Comparison of ENCODE assay signal across 21 cellular contexts in the genomic region with DNA sequence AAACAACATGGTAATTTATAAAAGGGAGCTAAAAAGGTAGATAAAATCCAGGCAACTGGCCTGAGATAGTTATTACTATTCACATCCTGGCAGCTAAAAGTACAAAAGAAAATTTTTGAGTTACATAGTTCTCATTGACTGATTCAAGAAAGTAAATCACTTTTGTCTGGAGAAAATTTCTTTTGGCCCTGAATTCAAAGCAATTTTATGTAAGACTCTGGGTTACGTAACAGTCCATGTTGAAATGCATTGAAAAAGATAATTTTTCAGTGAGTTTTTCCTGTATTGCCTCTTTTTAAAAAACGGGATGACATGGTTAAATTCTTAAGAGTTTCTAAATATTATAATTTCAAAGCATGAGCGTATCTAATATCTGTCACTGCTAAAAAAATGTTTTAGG.
DNase-seq lines count a peak whose midpoint lies in the region; ATAC-seq and TF ChIP-seq lines count a peak whose summit lies in the region.
"Had no signal": no experiment of that assay in that cellular context is flagged by ENCODE, and none has a peak within 500 bp of the region (broad histone marks: within the 10 kb centered on the region; RNA-seq: fewer than 3 reads in every experiment).

No MANE protein-coding gene starts in this region.

- BruUV-seq in A673 (replicated peaks; lab: Mats Ljungman, UMichigan) = no TSS peak

- H3K4me3 ChIP-seq in A673 (ENCODE audit: low read depth, low read length, poor library complexity, severe bottlenecking) = no peak overlapping the region
- H3K4me3 ChIP-seq in fibroblast of pulmonary artery (replicated peaks; ENCODE audit: low read depth, low read length) = no peak overlapping the region
- no peak overlapping the region for H3K4me3 ChIP-seq in MG63
- H3K4me3 ChIP-seq in gastrocnemius medialis = no peak overlapping the region
- H3K4me3 ChIP-seq: neural progenitor cell, thyroid gland had no signal

- intact Hi-C loops in A673 (cut with micrococcal nuclease; ENCODE audit: unreplicated experiment) (no loop called here), gastrocnemius medialis (cut with DNase I; ENCODE audit: low total_unique reads) (no loop called here)

- H3K4me1 ChIP-seq in A673 (ENCODE audit: insufficient read depth, low read length, poor library complexity, severe bottlenecking) (peaks cover 5% of the 10 kb centered on the region), gastrocnemius medialis (peaks cover 0 to 18% of the 10 kb centered on the region in 2 donors)
- H3K4me1 ChIP-seq: Caco-2, neural progenitor cell, thyroid gland had no signal

- TF ChIP-seq CTCF in A673 (conservative IDR thresholded peaks at IDR 0.05; ENCODE audit: low read depth, low read length) = no peak
- TF ChIP-seq CTCF in fibroblast of pulmonary artery (IDR thresholded peaks at IDR 0.05; ENCODE audit: low read length, missing control alignments) = no peak
- TF ChIP-seq CTCF in gastrocnemius medialis (IDR thresholded peaks at IDR 0.05 in 4 of 5, conservative IDR thresholded peaks at IDR 0.05 in 1 of 5) = no peak

- H3K9me3 ChIP-seq in A673 (ENCODE audit: low read depth, low read length, poor library complexity, severe bottlenecking) (no peaks in the 10 kb centered on the region), MG63 (no peaks in the 10 kb centered on the region), gastrocnemius medialis (no peaks in the 10 kb centered on the region)
- H3K9me3 ChIP-seq: Caco-2, thyroid gland had no signal

- peaks cover 5% of the 10 kb centered on the region for H3K36me3 ChIP-seq in A673 (ENCODE audit: insufficient read depth, low read length, poor library complexity, severe bottlenecking)
- H3K36me3 ChIP-seq in MG63 = peaks cover 16% of the 10 kb centered on the region
- peaks cover 0 to 43% of the 10 kb centered on the region in 2 donors for H3K36me3 ChIP-seq in gastrocnemius medialis
- H3K36me3 ChIP-seq: thyroid gland had no signal

- in situ Hi-C loops in gastrocnemius medialis (cut with MboI; ENCODE audit: low sequenced_read_pairs in 4 of 4) = no loop called here

- ATAC-seq in gastrocnemius medialis (no peak), GM19452 (IDR thresholded peaks at IDR 0.05; ENCODE audit: unreplicated experiment) (no peak)
- ATAC-seq: T-cell had no signal

- POLR2A ChIA-PET in A673 (lab: Charles Lee; ENCODE audit: low non-redundant PET) = no interaction called here

- no peak for TF ChIP-seq POLR2A in gastrocnemius medialis (IDR thresholded peaks at IDR 0.05)

- peak; percentile 26 for DNase-seq in A673 (ENCODE audit: low spot score)
- DNase-seq in GM03348 (ENCODE audit: low spot score) = peak; percentile 23
- peak; percentile 16 for DNase-seq in NOMO-1 treated with dmso at 0.1 percent for 144 hours (lab: John Stamatoyannopoulos, UW; ENCODE audit: unreplicated experiment)
- peak; percentile 75 for DNase-seq in fibroblast of pulmonary artery (ENCODE audit: low read depth)
- DNase-seq in MG63 = no peak
- DNase-seq in NCI-H187 treated with DMSO at 0.1 percent for 48 hours (lab: John Stamatoyannopoulos, UW) = no peak
- no peak for DNase-seq in gastrocnemius medialis
- DNase-seq: ACHN; activated CD4-positive, alpha-beta T cell treated with anti-CD3 and anti-CD28 coated beads, Interleukin-2, amount 10 ng/mL, durations not matched to agents 7 days and 5 days; activated CD8-positive, alpha-beta memory T cell treated with anti-CD3 and anti-CD28 coated beads, Interleukin-2, amount 50 U/mL, for 48 hours; activated naive CD4-positive, alpha-beta T cell treated with anti-CD3 and anti-CD28 coated beads for 36 hours; Caco-2; HCEC 1CT; KG1; NCI-H1436 treated with DMSO at 0.1 percent for 48 hours; NCI-H82; T-cell; thyroid gland had no signal

- CTCF ChIA-PET in A673 (lab: Charles Lee) = no interaction called here

- H3K27me3 ChIP-seq in A673 (replicated peaks; ENCODE audit: insufficient read depth, low read depth, low read length, poor library complexity) (no peaks in the 10 kb centered on the region), MG63 (no peaks in the 10 kb centered on the region), gastrocnemius medialis (no peaks in the 10 kb centered on the region)
- H3K27me3 ChIP-seq: neural progenitor cell, thyroid gland had no signal

- H3K27ac ChIP-seq in A673 (ENCODE audit: low read depth, low read length, poor library complexity, severe bottlenecking) (no peak overlapping the region), gastrocnemius medialis (no peak overlapping the region)
- H3K27ac ChIP-seq: neural progenitor cell, RWPE1, thyroid gland had no signal

Comparison
In these comparisons a context has a peak if more than half of its experiments do, and no peak if none do; other contexts are left out.
1. DNase-seq: peak in A673 (single experiment), GM03348 (single experiment), NOMO-1 treated with dmso at 0.1 percent for 144 hours (single experiment) and fibroblast of pulmonary artery (single experiment); none in MG63 (single experiment), NCI-H187 treated with DMSO at 0.1 percent for 48 hours (single experiment) and gastrocnemius medialis (0 of 2).